In the genomic region with DNA sequence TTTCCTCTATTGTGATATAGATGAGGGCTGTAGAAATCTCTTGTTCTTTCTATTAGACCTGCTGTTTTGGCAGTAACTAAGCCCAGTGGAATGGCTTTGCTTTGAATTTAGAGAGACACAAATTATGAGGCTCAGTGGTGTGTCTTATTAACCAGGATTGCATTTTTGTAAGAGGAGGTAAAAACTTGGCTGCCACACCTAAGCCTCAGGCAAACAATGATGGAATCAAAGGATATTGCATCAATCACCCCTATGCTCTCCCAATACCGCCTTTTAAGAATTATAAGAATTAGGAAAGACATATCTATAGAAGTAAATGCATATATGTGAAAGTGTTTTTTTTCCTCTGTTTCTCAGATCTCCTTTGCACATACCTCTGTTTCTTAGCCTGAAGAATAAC, we compare ENCODE assay signal across 24 cellular contexts.
"Had no signal": no experiment of that assay in that cellular context is flagged by ENCODE, and none has a peak within 500 bp of the region (broad histone marks: within the 10 kb centered on the region; RNA-seq: fewer than 3 reads in every experiment).

No MANE protein-coding gene starts in this region.

- H3K9me3 ChIP-seq: lower lobe of right lung, right atrium auricular region, tibial artery, uterus had no signal

- H3K9me3 Mint-ChIP-seq: activated CD8-positive, alpha-beta T cell treated with anti-CD3 and anti-CD28 coated beads for 36 hours; activated T-helper 2 cell treated with anti-CD3 and anti-CD28 coated beads, Interferon-gamma antibody, Interleukin-2, Interleukin-4, amounts not matched to agents 10 μg/mL and 5 μg/mL and 100 μg/mL, durations not matched to agents 14 hours and 24 hours and 36 hours; brain; nephron progenitor cell had no signal

- H3K36me3 Mint-ChIP-seq: brain, immature natural killer cell, T-cell had no signal

- H3K27ac Mint-ChIP-seq: activated CD8-positive, alpha-beta T cell treated with anti-CD3 and anti-CD28 coated beads for 36 hours; activated naive CD4-positive, alpha-beta T cell treated with anti-CD3 and anti-CD28 coated beads for 36 hours; activated T-cell treated with anti-CD3 and anti-CD28 coated beads, Interleukin-2, amount 50 U/mL, for 24 hours; activated T-helper 2 cell treated with anti-CD3 and anti-CD28 coated beads, Interferon-gamma antibody, Interleukin-2, Interleukin-4, amounts not matched to agents 10 μg/mL and 5 μg/mL and 100 μg/mL, durations not matched to agents 14 hours and 24 hours and 36 hours; immature natural killer cell; nephron progenitor cell; progenitor cell of endocrine pancreas; T-cell had no signal

- H3K27me3 ChIP-seq: right atrium auricular region, tibial artery, uterus had no signal

- H3K4me3 Mint-ChIP-seq: activated CD8-positive, alpha-beta T cell treated with anti-CD3 and anti-CD28 coated beads for 36 hours; activated naive CD4-positive, alpha-beta T cell treated with anti-CD3 and anti-CD28 coated beads for 36 hours; activated T-cell treated with anti-CD3 and anti-CD28 coated beads, Interleukin-2, amount 50 U/mL, for 24 hours; brain; central memory CD8-positive, alpha-beta T cell; immature natural killer cell; nephron progenitor cell; T-cell had no signal

- H3K4me3 ChIP-seq: coronary artery, lower lobe of right lung, right atrium auricular region, skin epidermis, tibial artery, uterus had no signal

- ATAC-seq: activated CD8-positive, alpha-beta T cell treated with anti-CD3 and anti-CD28 coated beads for 36 hours; esophagus mucosa; lower lobe of right lung; stimulated activated naive CD8-positive, alpha-beta T cell treated with anti-CD3 and anti-CD28 coated beads, Interleukin-15, Interleukin-2, amounts not matched to agents 100 U/mL and 50 U/mL, for 24 hours; T-cell had no signal

- DNase-seq: activated CD4-positive, alpha-beta T cell treated with anti-CD3 and anti-CD28 coated beads for 48 hours; activated CD4-positive, CD25-positive, alpha-beta regulatory T cell; activated CD8-positive, alpha-beta T cell treated with anti-CD3 and anti-CD28 coated beads for 36 hours; activated naive CD4-positive, alpha-beta T cell treated with anti-CD3 and anti-CD28 coated beads for 36 hours; activated T-cell treated with anti-CD3 and anti-CD28 coated beads, Interleukin-2, amount 50 U/mL, for 24 hours; anterior cingulate cortex; immature natural killer cell; lower lobe of right lung; nephron progenitor cell; occipital lobe; stimulated activated naive CD8-positive, alpha-beta T cell treated with anti-CD3 and anti-CD28 coated beads, Interleukin-15, Interleukin-2, amounts not matched to agents 100 U/mL and 50 U/mL, for 24 hours; substantia nigra; T-cell; T-helper 9 cell; tibial artery; uterus had no signal

- H3K27ac ChIP-seq: coronary artery, lower lobe of right lung, right atrium auricular region, skin epidermis, tibial artery, uterus had no signal

- H3K27me3 Mint-ChIP-seq: activated CD8-positive, alpha-beta T cell treated with anti-CD3 and anti-CD28 coated beads for 36 hours; activated T-cell treated with anti-CD3 and anti-CD28 coated beads, Interleukin-2, amount 50 U/mL, for 24 hours; brain; central memory CD8-positive, alpha-beta T cell; progenitor cell of endocrine pancreas; T-cell had no signal

- H3K4me1 ChIP-seq: lower lobe of right lung, right atrium auricular region, tibial artery, uterus had no signal

- H3K36me3 ChIP-seq: lower lobe of right lung, right atrium auricular region, uterus had no signal

- H3K4me1 Mint-ChIP-seq: central memory CD8-positive, alpha-beta T cell; immature natural killer cell; T-cell had no signal
